Comparison of ENCODE assay signal across 8 cellular contexts in genomic region chr1:225923381-225923691, GRCh38. TPM values are rescaled to one million over a fixed set of nuclear protein-coding genes. Genes with fewer than 3 reads are reported as not detected.
A peak's percentile ranks its signal among the peaks of the same experiment; 100 is the strongest.
DNase-seq lines count a peak whose midpoint lies in the region; ATAC-seq and TF ChIP-seq lines count a peak whose summit lies in the region.

No MANE protein-coding gene starts in this region.

- H3K9me3 Mint-ChIP-seq in activated B cell treated with CpG ODN at 0.5 μM for 24 hours, result no peaks in the 10 kb centered on the region

- intact Hi-C loops in activated B cell treated with CpG ODN at 0.5 μM for 24 hours (cut with micrococcal nuclease) (loop anchor here (5.0 to 10.0 kb wide), 2 partner anchors 54 to 269 kb away; partner anchors contain the start of gene ENAH), right cardiac atrium (cut with DNase I) (no loop called here)

- no peaks in the 10 kb centered on the region for H3K4me1 ChIP-seq in right cardiac atrium (ENCODE audit: control insufficient read depth, insufficient read depth, low read length)

- H3K27ac ChIP-seq in right cardiac atrium (ENCODE audit: low read length), result no peak overlapping the region
- H3K27ac ChIP-seq in skin epidermis, result peak overlapping the region; percentile 27 to 98 (median 93)

- DNase-seq in H7, result no peak
- DNase-seq in activated B cell treated with CpG ODN at 0.5 μM for 24 hours, result no peak
- DNase-seq in right cardiac atrium, result no peak
- DNase-seq in NCI-H2196 (lab: John Stamatoyannopoulos, UW; ENCODE audit: unreplicated experiment), result no peak
- DNase-seq in cortex of kidney (lab: John Stamatoyannopoulos, UW), result no peak
- no peak for DNase-seq in stimulated activated naive CD4-positive, alpha-beta T cell treated with Interleukin-2 at 50 U/mL for 16 hours (lab: John Stamatoyannopoulos, UW)

- peaks cover 35% of the 10 kb centered on the region for H3K36me3 ChIP-seq in H7 (replicated peaks; ENCODE audit: control insufficient read depth, insufficient read depth, low read length)

- ATAC-seq in activated B cell treated with CpG ODN at 0.5 μM for 24 hours (ENCODE audit: low read depth) (no peak), right cardiac atrium (peak; percentile 5 to 25), HG03565 (IDR thresholded peaks at IDR 0.05; ENCODE audit: unreplicated experiment) (no peak)

- CTCF ChIA-PET in activated B cell treated with CpG ODN at 0.5 μM for 24 hours (lab: Charles Lee), result interaction anchor here (1.4 to 1.9 kb wide), 3 partner anchors 12 to 146 kb away, joined by 5 to 9 read pairs (median 7); partner anchors contain the start of genes SRP9 and TMEM63A

- peak overlapping the region; percentile 100 for H3K4me3 ChIP-seq in H7 (ENCODE audit: insufficient read depth, low read depth, low read length)
- peak overlapping the region; percentile 51 for H3K4me3 ChIP-seq in right cardiac atrium (ENCODE audit: low read length)
- H3K4me3 ChIP-seq in skin epidermis, result peak overlapping the region; percentile 57 to 98 (median 78)

- peak overlapping the region; percentile 88 for H3K27ac Mint-ChIP-seq in activated B cell treated with CpG ODN at 0.5 μM for 24 hours

- H3K9me3 ChIP-seq in right cardiac atrium (ENCODE audit: control insufficient read depth, low read length), result no peaks in the 10 kb centered on the region

- H3K4me3 Mint-ChIP-seq in activated B cell treated with CpG ODN at 0.5 μM for 24 hours, result peak overlapping the region; percentile 95

- WGBS in right cardiac atrium, result 3% methylated on average over 8 of the region's 8 CpGs

- POLR2A ChIA-PET in activated B cell treated with CpG ODN at 0.5 μM for 24 hours (lab: Charles Lee), result interaction anchor here (0.6 to 3.3 kb wide), 19 partner anchors 12 to 496 kb away, joined by 3 to 52 read pairs (median 7); partner anchors contain the start of genes H3-3A, SDE2, SRP9 and TMEM63A

- peaks cover 20% of the 10 kb centered on the region for H3K4me1 Mint-ChIP-seq in activated B cell treated with CpG ODN at 0.5 μM for 24 hours

- no peaks in the 10 kb centered on the region for H3K27me3 Mint-ChIP-seq in activated B cell treated with CpG ODN at 0.5 μM for 24 hours

- TF ChIP-seq CTCF in activated B cell treated with CpG ODN at 0.5 μM for 24 hours (IDR thresholded peaks at IDR 0.05), result no peak

- peaks cover 45% of the 10 kb centered on the region for H3K36me3 Mint-ChIP-seq in activated B cell treated with CpG ODN at 0.5 μM for 24 hours (ENCODE audit: low read depth)

- H3K27me3 ChIP-seq in H7 (ENCODE audit: control insufficient read depth, insufficient read depth, low read length) (no peaks in the 10 kb centered on the region), right cardiac atrium (ENCODE audit: control insufficient read depth, insufficient read depth) (no peaks in the 10 kb centered on the region)

RNA-seq across cellular contexts. Expression of gene PYCR2, which starts 0.7 kb away (rescaled TPM):
- 308 and 356 TPM in 2 replicates for total RNA-seq in H7 (2014; rRNA removed; shearing (Covaris generic))
- total RNA-seq in activated B cell treated with CpG ODN at 0.5 μM for 24 hours (109 and 110 TPM in 2 replicates), right cardiac atrium (10 to 100 TPM; 57.4 to 72.0 (median 62.3) TPM)
- polyA plus RNA-seq in right cardiac atrium, result 76.9 TPM

RNA-seq across cellular contexts. Expression of gene LEFTY2, which starts 17.7 kb away (rescaled TPM):
- 971 and 2,272 TPM in 2 replicates for total RNA-seq in H7 (2014; rRNA removed; shearing (Covaris generic))
- total RNA-seq in activated B cell treated with CpG ODN at 0.5 μM for 24 hours (not detected in 2 replicates), right cardiac atrium (1 to 10 TPM in 3 of 4 donors, under 1 TPM in 1; 0.60 to 2.1 (median 1.1) TPM)
- 0.59 TPM for polyA plus RNA-seq in right cardiac atrium

RNA-seq across cellular contexts. Expression of gene LEFTY1, which starts 34.4 kb away (rescaled TPM):
- 2,746 and 3,860 TPM in 2 replicates for total RNA-seq in H7 (2014; rRNA removed; shearing (Covaris generic))
- total RNA-seq in activated B cell treated with CpG ODN at 0.5 μM for 24 hours, result not detected in 2 replicates
- under 1 TPM; 0.24 to 0.54 (median 0.49) TPM for total RNA-seq in right cardiac atrium
- 0.11 TPM for polyA plus RNA-seq in right cardiac atrium

RNA-seq across cellular contexts. Expression of gene TMEM63A, which starts 41.2 kb away (rescaled TPM):
- 101 and 154 TPM in 2 replicates for total RNA-seq in H7 (2014; rRNA removed; shearing (Covaris generic))
- total RNA-seq in activated B cell treated with CpG ODN at 0.5 μM for 24 hours, result 54.8 and 74.5 TPM in 2 replicates
- 10 to 100 TPM; 32.6 to 44.4 (median 37.9) TPM for total RNA-seq in right cardiac atrium
- 29.3 TPM for polyA plus RNA-seq in right cardiac atrium

Comparison
In these comparisons a context has a peak if more than half of its experiments do, and no peak if none do; other contexts are left out.
1. ATAC-seq: peak in right cardiac atrium (2 of 2); none in activated B cell treated with CpG ODN at 0.5 μM for 24 hours (single experiment) and HG03565 (single experiment).
2. RNA of gene LEFTY2, which starts 17.7 kb away (total RNA-seq): 971 to 2,272 TPM in H7; 0.60 to 2.1 TPM in right cardiac atrium and not detected in activated B cell treated with CpG ODN at 0.5 μM for 24 hours; every median in the first group is over 100 times any median in the second.
3. RNA of gene LEFTY1, which starts 34.4 kb away (total RNA-seq): 2,746 to 3,860 TPM in H7; 0.24 to 0.54 TPM in right cardiac atrium and not detected in activated B cell treated with CpG ODN at 0.5 μM for 24 hours; every median in the first group is over 1,000 times any median in the second.
4. Peak in every context shown above with its lines, with median percentiles within 50 percentile points of each other: H3K4me3 ChIP-seq.